9 cellular contexts compared by ENCODE assay signal in genomic region chr2:232440220-232441018, GRCh38. TPM values are rescaled to one million over a fixed set of nuclear protein-coding genes. Genes with fewer than 3 reads are reported as not detected.
DNase-seq lines count a peak whose midpoint lies in the region; ATAC-seq and TF ChIP-seq lines count a peak whose summit lies in the region.
"Not testable (repeated sequence)": the region's sequence is repeated elsewhere in the genome, so short reads cannot be mapped to it uniquely, and the experiment has no call there.
"Had no signal": no experiment of that assay in that cellular context is flagged by ENCODE, and none has a peak within 500 bp of the region (broad histone marks: within the 10 kb centered on the region; RNA-seq: fewer than 3 reads in every experiment).

No MANE protein-coding gene starts in this region.

- POLR2A ChIA-PET in naive thymus-derived CD8-positive, alpha-beta T cell (lab: Charles Lee) = not testable (repeated sequence)

- not testable (repeated sequence) for H4K20me1 ChIP-seq in KMS-11 (ENCODE audit: insufficient read depth)

- H3K36me3 Mint-ChIP-seq in naive thymus-derived CD8-positive, alpha-beta T cell = not testable (repeated sequence)

- peak overlapping the region in 5 of 10 donors; percentile 23 to 61 (median 50) for H3K4me3 Mint-ChIP-seq in naive thymus-derived CD8-positive, alpha-beta T cell

- not testable (repeated sequence) for H3K27ac Mint-ChIP-seq in naive thymus-derived CD8-positive, alpha-beta T cell

- TF ChIP-seq CTCF in KMS-11 (conservative IDR thresholded peaks at IDR 0.05; ENCODE audit: low read depth, low read length) (peak; percentile 84), Peyer's patch (IDR thresholded peaks at IDR 0.05) (peak; percentile 74 to 98 (median 95))

- not testable (repeated sequence) for H3K9ac ChIP-seq in KMS-11

- not testable (repeated sequence) for H3K27me3 Mint-ChIP-seq in naive thymus-derived CD8-positive, alpha-beta T cell

- H3K4me2 ChIP-seq in KMS-11 = not testable (repeated sequence)

- H3K36me3 ChIP-seq in KMS-11 (ENCODE audit: insufficient read depth); Peyer's patch: not testable (repeated sequence)

- peak overlapping the region; percentile 44 for H2AFZ ChIP-seq in KMS-11 (ENCODE audit: low read depth)

- not testable (repeated sequence) for H3K4me3 ChIP-seq in KMS-11 (IDR thresholded peaks at IDR 0.05; ENCODE audit: insufficient read depth, low read depth, low read length); Peyer's patch

- not testable (repeated sequence) for H3K9me3 ChIP-seq in Peyer's patch

- not testable (repeated sequence) for H3K79me2 ChIP-seq in KMS-11 (ENCODE audit: insufficient read depth, low read depth)

- not testable (repeated sequence) for H3K27me3 ChIP-seq in KMS-11 (ENCODE audit: insufficient read depth, low read depth); Peyer's patch

- not testable (repeated sequence) for H3K27ac ChIP-seq in KMS-11, Peyer's patch

- ATAC-seq in GM21528 (IDR thresholded peaks at IDR 0.05; ENCODE audit: low FRiP score, unreplicated experiment) = peak; percentile 79
- peak; percentile 84 for ATAC-seq in esophagus mucosa
- ATAC-seq in naive thymus-derived CD8-positive, alpha-beta T cell = peak; percentile 92 to 95

- not testable (repeated sequence) for H3K9me3 Mint-ChIP-seq in naive thymus-derived CD8-positive, alpha-beta T cell

- H3K4me1 Mint-ChIP-seq in naive thymus-derived CD8-positive, alpha-beta T cell = peaks cover 3 to 11% (median 4%) of the 10 kb centered on the region in 4 donors

- H3K4me1 ChIP-seq in KMS-11 (ENCODE audit: low read depth, poor library complexity, severe bottlenecking); Peyer's patch: not testable (repeated sequence)

- DNase-seq in DMS 273 (lab: John Stamatoyannopoulos, UW; ENCODE audit: unreplicated experiment) (peak; percentile 89), Peyer's patch (peak; percentile 78 to 92 (median 91)), activated T-cell treated with anti-CD3 and anti-CD28 coated beads for 48 hours (ENCODE audit: low read depth) (peak; percentile 85)
- DNase-seq in naive thymus-derived CD8-positive, alpha-beta T cell = peak; percentile 70 to 93 (median 86)
- peak; percentile 70 to 87 for DNase-seq in stimulated activated CD8-positive, alpha-beta memory T cell treated with anti-CD3 and anti-CD28 coated beads, Interleukin-7, amount 100 ng/mL, for 1 hour (ENCODE audit: low read depth in 2 of 2)

- not testable (repeated sequence) for TF ChIP-seq POLR2A in Peyer's patch (IDR thresholded peaks at IDR 0.05)

RNA-seq across cellular contexts. Expression of gene ALPI, which starts 15.5 kb away (rescaled TPM):
- total RNA-seq in Peyer's patch (100 to 1,000 TPM in 3 of 4 donors, 10 to 100 TPM in 1; 22.3 to 473 (median 350) TPM), esophagus mucosa (not detected)
- total RNA-seq in naive thymus-derived CD8-positive, alpha-beta T cell = not detected
- not detected for polyA plus RNA-seq in naive thymus-derived CD8-positive, alpha-beta T cell
- total RNA-seq: skeletal muscle tissue had no signal

RNA-seq across cellular contexts. Expression of gene ALPG, which starts 33.8 kb away (rescaled TPM):
- not detected for total RNA-seq in Peyer's patch
- not detected for total RNA-seq in esophagus mucosa
- total RNA-seq in naive thymus-derived CD8-positive, alpha-beta T cell = not detected
- not detected for polyA plus RNA-seq in naive thymus-derived CD8-positive, alpha-beta T cell
- total RNA-seq: skeletal muscle tissue had no signal

RNA-seq across cellular contexts. Expression of gene ECEL1, which starts 47.2 kb away (rescaled TPM):
- total RNA-seq in Peyer's patch (not detected), esophagus mucosa (not detected)
- not detected for total RNA-seq in naive thymus-derived CD8-positive, alpha-beta T cell
- polyA plus RNA-seq in naive thymus-derived CD8-positive, alpha-beta T cell = not detected

Comparison
In these comparisons a context has a peak if more than half of its experiments do, and no peak if none do; other contexts are left out.
1. RNA of gene ALPI, which starts 15.5 kb away (total RNA-seq): 22.3 to 473 TPM in Peyer's patch; not detected in esophagus mucosa (single experiment) and not detected in naive thymus-derived CD8-positive, alpha-beta T cell; every median in the first group is over 10 times any median in the second.
2. Peak in every context shown above with its lines, with median percentiles within 50 percentile points of each other: DNase-seq and ATAC-seq.